In the genomic region with DNA sequence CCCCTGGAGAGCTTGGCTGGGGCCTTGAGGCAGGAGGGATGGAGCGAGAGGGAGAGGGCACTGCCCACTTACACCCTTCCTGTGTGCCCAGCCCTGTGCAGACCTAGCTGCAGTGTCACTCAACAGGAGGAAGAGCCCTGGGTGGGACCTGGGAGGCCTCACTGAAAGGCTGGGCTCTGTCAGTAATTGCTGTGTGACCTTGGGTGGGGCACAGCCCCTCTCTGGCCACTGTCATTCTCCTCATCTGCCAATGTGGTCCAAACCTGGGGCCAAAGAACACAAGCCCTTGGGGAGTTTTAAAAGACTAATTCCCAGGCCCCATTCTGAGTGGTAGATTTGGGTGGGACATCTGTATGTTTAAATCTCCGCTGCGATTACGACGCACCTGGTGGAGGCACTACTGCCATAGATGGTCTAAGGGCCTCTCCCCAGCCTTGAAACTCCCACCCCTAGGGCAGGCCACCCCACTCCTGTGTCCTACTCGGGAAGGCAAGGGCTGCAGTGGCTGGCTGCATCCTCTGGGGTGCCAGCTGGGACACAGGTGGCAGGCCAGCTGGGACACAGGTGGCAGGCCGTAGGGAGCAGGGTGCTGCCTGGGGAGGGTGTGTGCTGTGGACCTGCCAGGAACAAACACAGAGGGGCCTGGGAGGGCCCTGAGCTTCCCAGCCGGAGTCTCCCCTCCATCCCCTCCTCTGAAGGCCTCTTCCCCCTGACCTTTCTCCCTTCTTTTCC, we compare ENCODE assay signal across 15 cellular contexts. TPM values are rescaled to one million over a fixed set of nuclear protein-coding genes. Genes with fewer than 3 reads are reported as not detected.
DNase-seq lines count a peak whose midpoint lies in the region; ATAC-seq and TF ChIP-seq lines count a peak whose summit lies in the region.
"Had no signal": no experiment of that assay in that cellular context is flagged by ENCODE, and none has a peak within 500 bp of the region (broad histone marks: within the 10 kb centered on the region; RNA-seq: fewer than 3 reads in every experiment).

No MANE protein-coding gene starts in this region.

- H3K9me3 Mint-ChIP-seq in activated T-cell treated with anti-CD3 and anti-CD28 coated beads, Interleukin-2, amount 50 U/mL, for 72 hours = no peaks in the 10 kb centered on the region
- H3K9me3 Mint-ChIP-seq in T-cell = no peaks in the 10 kb centered on the region
- H3K9me3 Mint-ChIP-seq: nephron had no signal

- TF ChIP-seq CTCF in esophagus muscularis mucosa (IDR thresholded peaks at IDR 0.05) = no peak
- TF ChIP-seq CTCF in suprapubic skin (IDR thresholded peaks at IDR 0.05) = no peak
- no peak for TF ChIP-seq CTCF in GM10266 (IDR thresholded peaks at IDR 0.05; ENCODE audit: control insufficient read depth, insufficient read depth, low read depth, missing control alignments)

- 88% methylated on average over 8 of the region's 8 CpGs for WGBS in esophagus muscularis mucosa
- 47% methylated on average over 4 of the region's 8 CpGs for WGBS in suprapubic skin

- H3K4me3 Mint-ChIP-seq in activated T-cell treated with anti-CD3 and anti-CD28 coated beads, Interleukin-2, amount 50 U/mL, for 72 hours = no peak overlapping the region
- no peak overlapping the region for H3K4me3 Mint-ChIP-seq in T-cell
- H3K4me3 Mint-ChIP-seq: nephron had no signal

- POLR2A ChIA-PET in T-cell (lab: Charles Lee) = no interaction called here

- CTCF ChIA-PET in T-cell (lab: Charles Lee) = interaction anchor here in 1 of 2 donors (0.6 kb wide), 1 partner anchor 38 kb away, joined by 3 read pairs; no protein-coding TSS in a partner anchor

- no peaks in the 10 kb centered on the region for H3K36me3 Mint-ChIP-seq in activated T-cell treated with anti-CD3 and anti-CD28 coated beads, Interleukin-2, amount 50 U/mL, for 72 hours (ENCODE audit: insufficient read depth in 2 of 2)
- peaks cover 7% of the 10 kb centered on the region for H3K36me3 Mint-ChIP-seq in T-cell

- intact Hi-C loops in esophagus muscularis mucosa (cut with DNase I) = no loop called here

- no peak for TF ChIP-seq EP300 in esophagus muscularis mucosa (IDR thresholded peaks at IDR 0.05)
- TF ChIP-seq EP300 in suprapubic skin (IDR thresholded peaks at IDR 0.05) = no peak

- H3K27me3 ChIP-seq in esophagus muscularis mucosa = no peaks in the 10 kb centered on the region
- no peaks in the 10 kb centered on the region for H3K27me3 ChIP-seq in suprapubic skin
- H3K27me3 ChIP-seq: adrenal gland, spleen had no signal

- H3K9me3 ChIP-seq in esophagus muscularis mucosa = no peaks in the 10 kb centered on the region
- H3K9me3 ChIP-seq in suprapubic skin = no peaks in the 10 kb centered on the region
- H3K9me3 ChIP-seq: adrenal gland, spleen had no signal

- H3K36me3 ChIP-seq in esophagus muscularis mucosa (no peaks in the 10 kb centered on the region), suprapubic skin (no peaks in the 10 kb centered on the region)
- H3K36me3 ChIP-seq: adrenal gland, spleen had no signal

- no peak for ATAC-seq in activated T-cell treated with anti-CD3 and anti-CD28 coated beads, Interleukin-2, amount 50 U/mL, for 72 hours (replicated peaks in 1 of 2)
- ATAC-seq in T-cell (replicated peaks in 1 of 4) (no peak), GM18873 (IDR thresholded peaks at IDR 0.05; ENCODE audit: low FRiP score, unreplicated experiment) (no peak)

- TF ChIP-seq POLR2A in esophagus muscularis mucosa (IDR thresholded peaks at IDR 0.05; ENCODE audit: low read depth) (no peak), suprapubic skin (IDR thresholded peaks at IDR 0.05) (no peak)

- peaks cover 0 to 22% (median 5%) of the 10 kb centered on the region in 4 donors for H3K4me1 ChIP-seq in esophagus muscularis mucosa
- H3K4me1 ChIP-seq in suprapubic skin = peaks cover 51% of the 10 kb centered on the region
- H3K4me1 ChIP-seq: adrenal gland had no signal

- no peaks in the 10 kb centered on the region for H3K27me3 Mint-ChIP-seq in activated T-cell treated with anti-CD3 and anti-CD28 coated beads, Interleukin-2, amount 50 U/mL, for 72 hours (ENCODE audit: low read depth)
- no peaks in the 10 kb centered on the region for H3K27me3 Mint-ChIP-seq in T-cell

- DNase-seq in activated T-cell treated with anti-CD3 and anti-CD28 coated beads, Interleukin-2, amount 50 U/mL, for 72 hours = no peak
- no peak for DNase-seq in activated T-cell treated with anti-CD3 and anti-CD28 coated beads for 4 hours
- DNase-seq in T-cell = no peak
- no peak for DNase-seq in esophagus muscularis mucosa (ENCODE audit: extremely low spot score)
- no peak for DNase-seq in suprapubic skin (ENCODE audit: low spot score in 2 of 2)
- DNase-seq in GM10266 (ENCODE audit: extremely low spot score) = no peak
- no peak for DNase-seq in activated CD4-positive, alpha-beta T cell treated with anti-CD3 and anti-CD28 coated beads for 4 hours
- DNase-seq: adrenal gland, DMS79, kidney, NCI-H2081, T-helper 9 cell had no signal

- H3K27ac ChIP-seq in esophagus muscularis mucosa (replicated peaks in 1 of 4) (peak overlapping the region; percentile 23 to 65 (median 51)), suprapubic skin (peak overlapping the region; percentile 58)
- H3K27ac ChIP-seq: adrenal gland had no signal

- H3K4me1 Mint-ChIP-seq in activated T-cell treated with anti-CD3 and anti-CD28 coated beads, Interleukin-2, amount 50 U/mL, for 72 hours (ENCODE audit: low read depth) = no peaks in the 10 kb centered on the region
- peaks cover 7 to 29% (median 23%) of the 10 kb centered on the region in 3 donors for H3K4me1 Mint-ChIP-seq in T-cell

- H3K27ac Mint-ChIP-seq in activated T-cell treated with anti-CD3 and anti-CD28 coated beads, Interleukin-2, amount 50 U/mL, for 72 hours = peak overlapping the region; percentile 33
- H3K27ac Mint-ChIP-seq in T-cell = peak overlapping the region; percentile 58 to 75

- no peak overlapping the region for H3K4me3 ChIP-seq in esophagus muscularis mucosa
- no peak overlapping the region for H3K4me3 ChIP-seq in suprapubic skin
- H3K4me3 ChIP-seq: adrenal gland, spleen had no signal

RNA-seq across cellular contexts. Expression of gene SOX10, which starts 12.3 kb away (rescaled TPM):
- not detected for total RNA-seq in activated T-cell treated with anti-CD3 and anti-CD28 coated beads, Interleukin-2, amount 50 U/mL, for 72 hours
- not detected for total RNA-seq in T-cell
- total RNA-seq in esophagus muscularis mucosa = 10 to 100 TPM; 10.3 to 29.5 (median 17.7) TPM
- 10 to 100 TPM; 15.2 to 30.8 (median 20.5) TPM for total RNA-seq in suprapubic skin

RNA-seq across cellular contexts. Expression of gene POLR2F, which starts 43.2 kb away (rescaled TPM):
- 10 to 100 TPM; 43.4 to 47.9 TPM for total RNA-seq in activated T-cell treated with anti-CD3 and anti-CD28 coated beads, Interleukin-2, amount 50 U/mL, for 72 hours
- 10 to 100 TPM; 31.4 to 54.5 (median 49.4) TPM for total RNA-seq in T-cell
- 10 to 100 TPM; 45.7 to 93.0 (median 72.1) TPM for total RNA-seq in esophagus muscularis mucosa
- total RNA-seq in suprapubic skin = 10 to 100 TPM; 60.1 to 66.8 (median 64.1) TPM

RNA-seq across cellular contexts. Expression of gene C22orf23, which starts 43.3 kb away (rescaled TPM):
- total RNA-seq in activated T-cell treated with anti-CD3 and anti-CD28 coated beads, Interleukin-2, amount 50 U/mL, for 72 hours = under 1 TPM; 0.19 to 0.30 TPM
- total RNA-seq in T-cell (not detected), esophagus muscularis mucosa (not detected), suprapubic skin (not detected)
- total RNA-seq: spleen had no signal

Comparison
In these comparisons a context has a peak if more than half of its experiments do, and no peak if none do; other contexts are left out.
1. RNA of gene SOX10, which starts 12.3 kb away (total RNA-seq): 15.2 to 30.8 TPM in suprapubic skin and 10.3 to 29.5 TPM in esophagus muscularis mucosa; not detected in activated T-cell treated with anti-CD3 and anti-CD28 coated beads, Interleukin-2, amount 50 U/mL, for 72 hours and not detected in T-cell; every median in the first group is over 10 times any median in the second.